1 cellular context compared by ENCODE assay signal in genomic region chr2:63819765-63820717, GRCh38.
TF ChIP-seq lines count a peak whose summit lies in the region.

No MANE protein-coding gene starts in this region.

TF ChIP-seq in WTC11, 78 proteins besides CTCF, POLR2A, EP300 and RAD21 (continued from another document):
- TF ChIP-seq ETV6 (CRISPR knock-in tag; IDR thresholded peaks at IDR 0.05): no peak
- TF ChIP-seq USF2 (CRISPR knock-in tag; IDR thresholded peaks at IDR 0.05): no peak
